8 cellular contexts compared by ENCODE assay signal in the genomic region with DNA sequence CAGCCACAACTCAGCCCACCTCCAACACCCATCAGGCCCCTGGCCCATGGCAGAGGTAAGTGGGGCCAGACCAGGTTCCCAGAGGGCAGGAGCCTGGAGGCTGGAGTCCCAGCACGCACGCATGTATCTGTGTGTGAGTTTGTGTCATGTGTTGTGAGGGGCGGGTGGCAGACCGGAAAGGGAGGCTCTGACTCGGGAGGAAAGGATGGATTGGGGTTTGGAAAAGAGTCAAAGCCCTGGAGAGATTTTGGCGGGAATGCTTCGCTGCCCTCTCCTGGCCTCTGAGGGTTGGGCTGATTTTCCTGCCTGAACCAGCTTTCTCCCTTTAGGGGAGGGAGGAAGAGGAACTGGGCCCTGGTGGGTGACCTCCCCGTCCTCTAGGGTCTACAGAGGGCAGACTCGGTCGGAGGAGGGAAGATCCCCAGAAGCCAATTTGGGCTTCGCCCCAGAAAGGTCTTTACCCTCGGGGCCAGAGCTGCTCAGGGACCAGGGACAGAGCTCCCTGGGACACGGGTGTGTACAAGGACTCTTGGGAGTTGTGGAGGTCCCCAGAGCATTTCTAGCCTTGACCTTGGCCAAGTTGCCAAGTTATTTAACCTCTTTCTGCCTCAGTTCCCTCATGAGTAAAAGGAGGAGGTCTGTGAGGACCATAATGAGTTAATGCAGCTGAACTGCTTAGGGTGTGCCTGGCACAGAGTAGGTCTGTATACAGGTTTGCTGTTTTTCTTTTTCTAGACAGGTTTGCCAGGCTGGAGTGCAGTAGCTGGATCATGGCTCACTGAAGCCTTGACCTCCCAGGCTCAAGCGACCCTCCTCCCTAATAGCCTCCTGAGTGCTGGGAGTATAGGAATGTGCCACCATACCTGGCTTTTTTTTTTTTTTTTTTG. TPM values are rescaled to one million over a fixed set of nuclear protein-coding genes. Genes with fewer than 3 reads are reported as not detected.
A peak's percentile ranks its signal among the peaks of the same experiment; 100 is the strongest.
DNase-seq lines count a peak whose midpoint lies in the region; ATAC-seq and TF ChIP-seq lines count a peak whose summit lies in the region.

No MANE protein-coding gene starts in this region.

- TF ChIP-seq EP300 in sigmoid colon (IDR thresholded peaks at IDR 0.05), result no peak

- no peak for DNase-seq in AG09309 (ENCODE audit: low read depth)
- peak; percentile 72 for DNase-seq in HCT116 (ENCODE audit: low read depth, low spot score)
- DNase-seq in RPMI7951 (ENCODE audit: low read depth), result peak; percentile 98
- DNase-seq in fibroblast of peridontal ligament (ENCODE audit: extremely low read depth), result peak; percentile 91
- peak; percentile 85 for DNase-seq in sigmoid colon

- no peaks in the 10 kb centered on the region for H3K9me2 ChIP-seq in HCT116 (ENCODE audit: insufficient read depth)

- H3K9me3 ChIP-seq in HCT116 (ENCODE audit: control insufficient read depth in 1 of 2, insufficient read depth in 1 of 2, low read depth in 1 of 2, low read length in 2 of 2) (no peaks in the 10 kb centered on the region), sigmoid colon (no peaks in the 10 kb centered on the region)

- H3K27ac ChIP-seq in HCT116 (ENCODE audit: low read depth, low read length) (peak overlapping the region; percentile 75), sigmoid colon (peak overlapping the region in 3 of 4 donors; percentile 21 to 33 (median 21))

- POLR2A ChIA-PET in HCT116 (lab: Charles Lee), result interaction anchor here (1.0 to 4.8 kb wide), 6 partner anchors 9 to 54 kb away, joined by 3 to 39 read pairs (median 8); a partner anchor contains a TSS

- CTCF ChIA-PET in HCT116 (lab: Charles Lee), result interaction anchor here (2.3 to 2.9 kb wide), 2 partner anchors 19 to 23 kb away, joined by 16 to 19 read pairs; a partner anchor contains a TSS

- peak; percentile 28 for ATAC-seq in HCT116
- no peak for ATAC-seq in HG02763 (IDR thresholded peaks at IDR 0.05; ENCODE audit: unreplicated experiment)
- ATAC-seq in GM19467 (IDR thresholded peaks at IDR 0.05; ENCODE audit: unreplicated experiment), result no peak
- ATAC-seq in HG03025 (IDR thresholded peaks at IDR 0.05; ENCODE audit: low FRiP score, unreplicated experiment), result no peak

- H3K79me2 ChIP-seq in HCT116 (ENCODE audit: insufficient read depth, low read length), result peaks cover 12% of the 10 kb centered on the region

- peak overlapping the region; percentile 96 for H3K4me2 ChIP-seq in HCT116 (ENCODE audit: low read length)

- H3K27me3 ChIP-seq in HCT116 (ENCODE audit: insufficient read depth, low read length), result no peaks in the 10 kb centered on the region
- no peaks in the 10 kb centered on the region for H3K27me3 ChIP-seq in sigmoid colon

- TF ChIP-seq CTCF in AG09309 (IDR thresholded peaks at IDR 0.05; ENCODE audit: control insufficient read depth, insufficient read depth, low read depth, low read length, missing control alignments), result peak; percentile 45
- TF ChIP-seq CTCF in HCT116 (IDR thresholded peaks at IDR 0.05 in 2 of 3, conservative IDR thresholded peaks at IDR 0.05 in 1 of 3; ENCODE audit: borderline replicate concordance in 1 of 3, insufficient read depth in 1 of 3, low read depth in 2 of 3, low read length in 2 of 3), result peak in 2 of 3 experiments; percentile 40 to 44; a peak in 4 of 6 replicates
- no peak for TF ChIP-seq CTCF in sigmoid colon (IDR thresholded peaks at IDR 0.05)

- 21 to 33% methylated on average over 14 of the region's 14 CpGs for WGBS in sigmoid colon, 2 donors

- no peak for TF ChIP-seq RAD21 in HCT116 (IDR thresholded peaks at IDR 0.05; ENCODE audit: low read depth)

- TF ChIP-seq POLR2A in HCT116 (IDR thresholded peaks at IDR 0.05; ENCODE audit: borderline replicate concordance, extremely low read depth, insufficient read depth, insufficient read length), result peak; percentile 52
- no peak for TF ChIP-seq POLR2A in sigmoid colon (IDR thresholded peaks at IDR 0.05)

- H3K36me3 ChIP-seq in HCT116 (ENCODE audit: control insufficient read depth in 1 of 2, insufficient read depth in 2 of 2, low read length in 2 of 2), result no peaks in the 10 kb centered on the region
- H3K36me3 ChIP-seq in sigmoid colon, result peaks cover 0 to 1% (median 0%) of the 10 kb centered on the region in 4 donors

- peak overlapping the region; percentile 75 for H3K9ac ChIP-seq in HCT116 (ENCODE audit: low read length)

- peaks cover 59 to 97% of the 10 kb centered on the region in 2 experiments for H3K4me1 ChIP-seq in HCT116 (ENCODE audit: control insufficient read depth in 1 of 2, insufficient read depth in 2 of 2, low read length in 2 of 2)
- H3K4me1 ChIP-seq in sigmoid colon, result peaks cover 0 to 41% (median 36%) of the 10 kb centered on the region in 4 donors

- no peaks in the 10 kb centered on the region for H4K20me1 ChIP-seq in HCT116 (ENCODE audit: insufficient read depth)

- TSS peak; percentile 52 for BruUV-seq in HCT116 (replicated peaks; lab: Mats Ljungman, UMichigan)

- H2AFZ ChIP-seq in HCT116 (ENCODE audit: low read depth, low read length, poor library complexity, severe bottlenecking), result no peak overlapping the region

- intact Hi-C loops in HCT116 (cut with micrococcal nuclease) (no loop called here), sigmoid colon (cut with DNase I) (no loop called here)

- RAD21 ChIA-PET in HCT116 (lab: Charles Lee; ENCODE audit: low non-redundant PET in 1 of 2, low total read pairs in 2 of 2, uncharacterized antibody in 2 of 2, unreplicated experiment in 2 of 2), result interaction anchor here in 1 of 2 experiments (0.7 kb wide), 1 partner anchor 24 kb away, joined by 3 read pairs; a partner anchor contains a TSS

- H3K4me3 ChIP-seq in AG09309 (ENCODE audit: control insufficient read depth, low read depth, low read length) (no peak overlapping the region; the same call in 1 of the 2 replicates), HCT116 (replicated peaks in 1 of 2; ENCODE audit: low read depth in 1 of 2, low read length in 2 of 2) (peak overlapping the region; percentile 7 to 25; a peak in 2 of 4 replicates), sigmoid colon (no peak overlapping the region)

TF ChIP-seq in HCT116, 20 proteins besides CTCF, POLR2A, EP300 and RAD21:
- TF ChIP-seq, protein P1, sequence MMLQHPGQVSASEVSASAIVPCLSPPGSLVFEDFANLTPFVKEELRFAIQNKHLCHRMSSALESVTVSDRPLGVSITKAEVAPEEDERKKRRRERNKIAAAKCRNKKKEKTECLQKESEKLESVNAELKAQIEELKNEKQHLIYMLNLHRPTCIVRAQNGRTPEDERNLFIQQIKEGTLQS (IDR thresholded peaks at IDR 0.05), result no peak
- TF ChIP-seq TCF7L2 (IDR thresholded peaks at IDR 0.05; ENCODE audit: borderline replicate concordance, extremely low read depth, insufficient read depth, insufficient read length) (peak; percentile 4), POLR2AphosphoS5 (IDR thresholded peaks at IDR 0.05; ENCODE audit: low read depth, low read length) (peak; percentile 71), ZFX (IDR thresholded peaks at IDR 0.05) (no peak), YY1 (IDR thresholded peaks at IDR 0.05; ENCODE audit: extremely low read depth, insufficient replicate concordance, low read depth, low read length) (peak; percentile 22)

RNA-seq across cellular contexts. Expression of a gene that starts 6.9 kb away (rescaled TPM):
- total RNA-seq in HCT116 (2021; ENCODE audit: unreplicated experiment) (49.8 TPM), sigmoid colon (10 to 100 TPM; 22.1 to 36.3 (median 23.9) TPM)
- polyA plus RNA-seq in HCT116 (2012), result 68.5 and 74.5 TPM in 2 replicates
- 31.1 and 37.5 TPM in 2 replicates for total RNA-seq in RPMI7951 (2014; rRNA removed; shearing (Covaris generic))
- polyA plus RNA-seq in sigmoid colon, result 10 to 100 TPM; 23.4 to 26.1 (median 24.0) TPM

RNA-seq across cellular contexts. Expression of a gene that starts 7.3 kb away (rescaled TPM):
- total RNA-seq in HCT116 (2021; ENCODE audit: unreplicated experiment) (158 TPM), sigmoid colon (100 to 1,000 TPM in 1 of 4 donors, 10 to 100 TPM in 3; 58.9 to 115 (median 79.2) TPM)
- 176 and 205 TPM in 2 replicates for polyA plus RNA-seq in HCT116 (2012)
- total RNA-seq in RPMI7951 (2014; rRNA removed; shearing (Covaris generic)), result 405 and 548 TPM in 2 replicates
- 10 to 100 TPM; 61.5 to 87.1 (median 77.5) TPM for polyA plus RNA-seq in sigmoid colon

RNA-seq across cellular contexts. Expression of a gene that starts 11.7 kb away (rescaled TPM):
- 125 TPM for total RNA-seq in HCT116 (2021; ENCODE audit: unreplicated experiment)
- 243 and 251 TPM in 2 replicates for polyA plus RNA-seq in HCT116 (2012)
- 158 and 232 TPM in 2 replicates for total RNA-seq in RPMI7951 (2014; rRNA removed; shearing (Covaris generic))
- 10 to 100 TPM in 1 of 4 donors, 1 to 10 TPM in 1, under 1 TPM in 1, not detected in 1; 0.36 to 12.4 (median 2.8) TPM for total RNA-seq in sigmoid colon
- 1 to 10 TPM; 1.6 to 3.6 (median 2.9) TPM for polyA plus RNA-seq in sigmoid colon

RNA-seq across cellular contexts. Expression of a gene that starts 21.5 kb away (rescaled TPM):
- total RNA-seq in HCT116 (2021; ENCODE audit: unreplicated experiment), result 84.3 TPM
- 87.5 and 88.5 TPM in 2 replicates for polyA plus RNA-seq in HCT116 (2012)
- total RNA-seq in RPMI7951 (2014; rRNA removed; shearing (Covaris generic)), result 34.7 and 61.6 TPM in 2 replicates
- 10 to 100 TPM; 57.1 to 73.6 (median 67.6) TPM for total RNA-seq in sigmoid colon
- polyA plus RNA-seq in sigmoid colon, result 10 to 100 TPM in 2 of 3 donors, 1 to 10 TPM in 1; 4.2 to 31.6 (median 13.2) TPM

RNA-seq across cellular contexts. Expression of a gene that starts 23.7 kb away (rescaled TPM):
- 96.0 TPM for total RNA-seq in HCT116 (2021; ENCODE audit: unreplicated experiment)
- polyA plus RNA-seq in HCT116 (2012), result 124 and 137 TPM in 2 replicates
- 141 and 145 TPM in 2 replicates for total RNA-seq in RPMI7951 (2014; rRNA removed; shearing (Covaris generic))
- total RNA-seq in sigmoid colon, result 10 to 100 TPM; 37.5 to 60.7 (median 48.6) TPM
- 10 to 100 TPM; 54.4 to 66.1 (median 58.3) TPM for polyA plus RNA-seq in sigmoid colon

Comparison
In these comparisons a context has a peak if more than half of its experiments do, and no peak if none do; other contexts are left out.
1. H3K4me3 ChIP-seq: peak in HCT116 (2 of 2); none in AG09309 (single experiment) and sigmoid colon (0 of 4).
2. CTCF ChIP-seq: peak in AG09309 (single experiment) and HCT116 (2 of 3); none in sigmoid colon (0 of 4).